Comparison of ENCODE assay signal across 17 cellular contexts in the genomic region with DNA sequence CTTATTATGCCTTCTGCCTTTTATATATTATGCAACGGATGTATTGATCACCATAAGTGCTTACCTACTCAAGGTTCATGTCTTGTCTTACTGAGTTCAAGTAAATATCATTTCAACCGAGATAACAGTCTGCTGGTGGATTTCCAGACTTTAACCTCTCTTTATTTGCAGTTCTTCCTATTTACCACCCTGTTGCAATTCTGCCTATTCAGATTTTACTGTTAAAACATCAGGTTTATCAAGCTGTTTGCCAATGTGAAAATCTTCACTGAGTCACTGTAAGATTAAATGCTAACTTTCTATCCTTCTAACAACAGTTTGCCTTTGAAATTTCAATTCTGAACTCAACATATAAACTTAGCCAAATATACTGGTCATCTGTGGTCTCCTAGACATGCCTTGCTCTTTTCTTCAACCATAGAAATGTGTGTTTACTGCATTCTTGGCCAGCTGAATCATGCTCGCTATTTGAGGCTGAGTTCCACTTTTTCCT.
DNase-seq lines count a peak whose midpoint lies in the region; ATAC-seq and TF ChIP-seq lines count a peak whose summit lies in the region.
"Had no signal": no experiment of that assay in that cellular context is flagged by ENCODE, and none has a peak within 500 bp of the region (broad histone marks: within the 10 kb centered on the region; RNA-seq: fewer than 3 reads in every experiment).

No MANE protein-coding gene starts in this region.

- no peaks in the 10 kb centered on the region for H3K36me3 ChIP-seq in mesenchymal stem cell (ENCODE audit: control insufficient read depth in 1 of 2, insufficient read depth in 2 of 2, low read depth in 1 of 2, low read length in 2 of 2)
- H3K36me3 ChIP-seq in adrenal gland (replicated peaks in 1 of 2) = no peaks in the 10 kb centered on the region
- H3K36me3 ChIP-seq: BLaER1 treated with 17β-estradiol and CSF1 and Interleukin-3, amounts not matched to agents 10 nM and 100 nM; right atrium auricular region had no signal

- H3K4ac ChIP-seq in mesenchymal stem cell (ENCODE audit: low read depth in 1 of 2, low read length in 2 of 2) = no peak overlapping the region

- no peak for ATAC-seq in GM18498 (IDR thresholded peaks at IDR 0.05; ENCODE audit: unreplicated experiment)
- ATAC-seq: activated CD4-positive, CD25-positive, alpha-beta regulatory T cell treated with anti-CD3 and anti-CD28 coated beads, Interleukin-2, amount 50 U/mL, for 24 hours; stimulated activated naive B cell treated with anti-CD40 and anti-IgM and Interleukin-4, amounts not matched to agents 10 μg/mL and 1 μg/mL and 100 μg/mL, for 72 hours had no signal

- H2BK120ac ChIP-seq in mesenchymal stem cell (ENCODE audit: low read depth, low read length) = no peak overlapping the region

- H4K91ac ChIP-seq in mesenchymal stem cell (ENCODE audit: low read length) = no peak overlapping the region

- peak; percentile 0 for DNase-seq in Caki2 (ENCODE audit: low read depth)
- peak; percentile 9 for DNase-seq in MV-4-11 (lab: John Stamatoyannopoulos, UW)
- DNase-seq in epidermal melanocyte (ENCODE audit: insufficient read length, low spot score) = peak; percentile 34
- DNase-seq in mesenchymal stem cell = peak; percentile 62
- DNase-seq in ureter (ENCODE audit: low spot score) = no peak
- DNase-seq in mesenteric fat pad (ENCODE audit: low spot score) = no peak
- DNase-seq in adrenal gland = no peak
- DNase-seq: activated CD8-positive, alpha-beta memory T cell treated with anti-CD3 and anti-CD28 coated beads, Interleukin-2, amount 50 U/mL, for 48 hours; dermis blood vessel endothelial cell; kidney; naive B cell; stimulated activated CD4-positive, alpha-beta T cell treated with anti-CD3 and anti-CD28 coated beads, Interleukin-4, amount 100 ng/mL, for 4 hours; stimulated activated naive B cell treated with anti-CD40 and anti-IgM and Interleukin-4, amounts not matched to agents 10 μg/mL and 1 μg/mL and 100 μg/mL, for 72 hours had no signal

- H2AFZ ChIP-seq in mesenchymal stem cell (ENCODE audit: low read depth, low read length) = no peak overlapping the region

- no peak overlapping the region for H3K27ac ChIP-seq in mesenchymal stem cell (ENCODE audit: low read length, poor library complexity, severe bottlenecking)
- H3K27ac ChIP-seq in adrenal gland = no peak overlapping the region
- H3K27ac ChIP-seq: BLaER1 treated with 17β-estradiol and CSF1 and Interleukin-3, amounts not matched to agents 10 nM and 100 nM; right atrium auricular region had no signal

- TF ChIP-seq POLR2A in adrenal gland (IDR thresholded peaks at IDR 0.05) = no peak

- intact Hi-C loops in adrenal gland (cut with DNase I) = no loop called here

- no peak overlapping the region for H3K9ac ChIP-seq in mesenchymal stem cell (ENCODE audit: low read length)
- H3K9ac ChIP-seq: BLaER1 treated with 17β-estradiol and CSF1 and Interleukin-3, amounts not matched to agents 10 nM and 100 nM had no signal

- no peak overlapping the region for H2BK5ac ChIP-seq in mesenchymal stem cell (ENCODE audit: low read depth, low read length, poor library complexity, severe bottlenecking)

- 76% methylated on average over 2 of the region's 3 CpGs for whole genome bisulfite sequencing in mesenchymal stem cell
- WGBS in adrenal gland, 4 donors = 67 to 79% (median 76%) methylated on average over 3 of the region's 3 CpGs

- no peak overlapping the region for H2AK5ac ChIP-seq in mesenchymal stem cell (ENCODE audit: low read length, severe bottlenecking)

- no peak overlapping the region for H2BK15ac ChIP-seq in mesenchymal stem cell (ENCODE audit: low read depth, poor library complexity, severe bottlenecking)

- in situ Hi-C loops in Caki2 (cut with HindIII; ENCODE audit: low pct_unique_long_range_greater_than_20kb, low sequenced_read_pairs) = no loop called here

- H3K4me3 ChIP-seq in mesenchymal stem cell (ENCODE audit: insufficient read depth in 1 of 2, low read depth in 1 of 2, low read length in 2 of 2) = no peak overlapping the region
- H3K4me3 ChIP-seq in adrenal gland = no peak overlapping the region
- H3K4me3 ChIP-seq: BLaER1 treated with 17β-estradiol and CSF1 and Interleukin-3, amounts not matched to agents 10 nM and 100 nM; right atrium auricular region had no signal

- H3K27me3 ChIP-seq in mesenchymal stem cell (ENCODE audit: control insufficient read depth in 1 of 2, insufficient read depth in 1 of 2, low read length in 2 of 2) = no peaks in the 10 kb centered on the region
- no peaks in the 10 kb centered on the region for H3K27me3 ChIP-seq in adrenal gland
- H3K27me3 ChIP-seq: BLaER1 treated with 17β-estradiol and CSF1 and Interleukin-3, amounts not matched to agents 10 nM and 100 nM; right atrium auricular region had no signal

- H3K79me1 ChIP-seq in mesenchymal stem cell (replicated peaks; ENCODE audit: low read length, poor library complexity, severe bottlenecking) = no peaks in the 10 kb centered on the region

- H3K4me1 ChIP-seq in mesenchymal stem cell (ENCODE audit: control insufficient read depth, insufficient read depth, low read depth, low read length) (no peaks in the 10 kb centered on the region), adrenal gland (replicated peaks in 1 of 2) (no peaks in the 10 kb centered on the region)
- H3K4me1 ChIP-seq: right atrium auricular region had no signal

- no peak overlapping the region for H4K8ac ChIP-seq in mesenchymal stem cell (ENCODE audit: low read length)

- H3K14ac ChIP-seq in mesenchymal stem cell (ENCODE audit: low read length in 2 of 2) = no peak overlapping the region

- no peak overlapping the region for H3K18ac ChIP-seq in mesenchymal stem cell (ENCODE audit: low read depth in 1 of 2, low read length in 2 of 2)

- H3K9me3 ChIP-seq in mesenchymal stem cell (ENCODE audit: control insufficient read depth, low read length) (no peaks in the 10 kb centered on the region), adrenal gland (replicated peaks in 1 of 3) (no peaks in the 10 kb centered on the region)
- H3K9me3 ChIP-seq: right atrium auricular region had no signal

- no peak overlapping the region for H2BK12ac ChIP-seq in mesenchymal stem cell (ENCODE audit: low read length in 2 of 2)

- H3K4me2 ChIP-seq in mesenchymal stem cell (ENCODE audit: low read length, poor library complexity, severe bottlenecking) = no peak overlapping the region

- no peak for TF ChIP-seq CTCF in adrenal gland (IDR thresholded peaks at IDR 0.05)

- H3K23ac ChIP-seq in mesenchymal stem cell (ENCODE audit: low read length in 2 of 2) = no peak overlapping the region

Comparison
In these comparisons a context has a peak if more than half of its experiments do, and no peak if none do; other contexts are left out.
1. DNase-seq: peak in Caki2 (single experiment), MV-4-11 (single experiment), epidermal melanocyte (single experiment) and mesenchymal stem cell (single experiment); none in ureter (single experiment), mesenteric fat pad (single experiment) and adrenal gland (0 of 7).